ENCODE assay signal across 8 cellular contexts in the genomic region with DNA sequence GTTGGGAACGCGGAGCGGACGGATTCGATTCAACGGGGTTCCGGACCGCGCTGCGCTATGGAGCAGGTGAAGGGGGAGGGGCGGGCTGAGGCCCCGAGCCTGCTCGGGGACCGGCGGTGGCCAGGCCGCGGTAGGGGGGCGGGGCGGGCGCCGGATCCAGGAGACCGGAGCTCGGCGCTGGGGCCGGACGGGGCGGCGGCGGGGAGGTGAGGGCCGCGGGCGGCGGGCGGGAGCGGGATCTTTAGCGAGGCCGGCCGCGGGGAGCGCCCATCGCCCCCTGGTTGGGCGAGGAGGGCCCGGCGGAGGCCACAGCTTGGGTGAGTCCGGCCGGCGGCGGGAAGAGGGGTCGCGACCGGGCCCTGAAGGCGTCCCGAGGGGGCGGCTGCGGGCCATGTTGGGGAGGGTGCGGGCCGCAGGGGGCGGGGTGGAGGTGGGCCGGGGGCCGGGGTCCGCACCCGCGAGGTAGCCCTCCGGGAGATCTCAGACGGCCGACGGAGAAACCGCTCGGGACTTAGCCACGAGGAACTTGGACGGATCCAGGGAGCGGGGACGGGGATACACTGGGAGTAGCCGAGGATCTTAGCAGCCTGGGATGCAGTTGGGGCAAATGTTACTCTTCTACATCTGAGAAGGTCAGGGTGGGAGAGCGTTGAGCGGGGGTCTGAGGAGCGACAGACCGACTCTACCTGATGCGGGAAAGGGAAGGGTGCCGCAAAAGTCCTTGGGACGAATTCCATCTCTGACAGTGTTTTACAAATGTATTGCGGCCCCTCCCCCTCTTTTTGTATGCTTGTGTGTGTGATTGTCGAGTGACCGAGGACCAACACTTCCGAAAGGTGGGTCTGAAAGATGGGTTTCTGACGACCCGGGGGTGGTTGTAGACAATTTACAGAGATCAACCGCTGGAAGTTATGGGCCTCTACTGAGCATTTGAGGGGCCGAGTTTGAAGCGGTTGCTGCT. TPM values are rescaled to one million over a fixed set of nuclear protein-coding genes. Genes with fewer than 3 reads are reported as not detected.
A peak's percentile ranks its signal among the peaks of the same experiment; 100 is the strongest.
DNase-seq lines count a peak whose midpoint lies in the region; ATAC-seq and TF ChIP-seq lines count a peak whose summit lies in the region.

No MANE protein-coding gene starts in this region.

- TF ChIP-seq CTCF in 22Rv1 (IDR thresholded peaks at IDR 0.05) (peak; percentile 12; the same call in 1 of the 2 replicates), lower lobe of right lung (IDR thresholded peaks at IDR 0.05) (no peak), dorsolateral prefrontal cortex (IDR thresholded peaks at IDR 0.05 in 54 of 56, conservative IDR thresholded peaks at IDR 0.05 in 2 of 56; ENCODE audit: low read depth in 1 of 56, partially characterized antibody in 56 of 56) (peak in 2 of 56 donors; percentile 7 to 15)

- no peaks in the 10 kb centered on the region for H3K27me3 ChIP-seq in lower lobe of right lung (ENCODE audit: low read depth)
- no peaks in the 10 kb centered on the region for H3K27me3 ChIP-seq in dorsolateral prefrontal cortex

- DNase-seq in activated T-cell treated with anti-CD3 and anti-CD28 coated beads for 24 hours (ENCODE audit: low read depth) (peak; percentile 26), lower lobe of right lung (no peak), dorsolateral prefrontal cortex (no peak), sciatic nerve (ENCODE audit: low spot score) (no peak), NCI-H1092 (lab: John Stamatoyannopoulos, UW) (no peak)

- H3K4me1 ChIP-seq in lower lobe of right lung: peaks cover 44% of the 10 kb centered on the region

- intact Hi-C loops in lower lobe of right lung (cut with DNase I) (no loop called here), dorsolateral prefrontal cortex (cut with DNase I) (loop anchor here in 1 of 2 donors (5.0 kb wide), 1 partner anchor 41 kb away; a partner anchor contains a TSS), sciatic nerve (cut with DNase I) (no loop called here)

- H3K27ac ChIP-seq in 22Rv1 (no peak overlapping the region), lower lobe of right lung (peak overlapping the region; percentile 79), dorsolateral prefrontal cortex (peak overlapping the region in 21 of 59 donors; percentile 74 to 100 (median 98))

- no peaks in the 10 kb centered on the region for H3K9me3 ChIP-seq in lower lobe of right lung

- H3K4me3 ChIP-seq in lower lobe of right lung (no peak overlapping the region), dorsolateral prefrontal cortex (no peak overlapping the region)

- ATAC-seq in HG02763 (IDR thresholded peaks at IDR 0.05; ENCODE audit: unreplicated experiment) (peak; percentile 3), lower lobe of right lung (no peak), GM19463 (IDR thresholded peaks at IDR 0.05; ENCODE audit: unreplicated experiment) (no peak), sciatic nerve (no peak)

- peaks cover 7% of the 10 kb centered on the region for H3K36me3 ChIP-seq in lower lobe of right lung

RNA-seq across cellular contexts. Expression of a gene that starts 0.5 kb away (rescaled TPM):
- 125 TPM for total RNA-seq in lower lobe of right lung
- total RNA-seq in dorsolateral prefrontal cortex: 100 to 1,000 TPM in 118 of 120 experiments, 10 to 100 TPM in 2; 90.1 to 461 (median 151) TPM
- 87.6 TPM for total RNA-seq in sciatic nerve

RNA-seq across cellular contexts. Expression of a gene that starts 20.0 kb away (rescaled TPM):
- total RNA-seq in lower lobe of right lung (92.0 TPM), dorsolateral prefrontal cortex (10 to 100 TPM in 39 of 120 experiments, 1 to 10 TPM in 81; 2.0 to 27.1 (median 8.4) TPM), sciatic nerve (20.7 TPM)

RNA-seq across cellular contexts. Expression of a gene that starts 20.6 kb away (rescaled TPM):
- total RNA-seq in lower lobe of right lung (15.0 TPM), dorsolateral prefrontal cortex (10 to 100 TPM; 13.2 to 50.7 (median 30.7) TPM), sciatic nerve (20.6 TPM)

RNA-seq across cellular contexts. Expression of a gene that starts 39.5 kb away (rescaled TPM):
- total RNA-seq in lower lobe of right lung (27.8 TPM), dorsolateral prefrontal cortex (10 to 100 TPM; 14.9 to 41.9 (median 27.8) TPM), sciatic nerve (20.6 TPM)

RNA-seq across cellular contexts. Expression of a gene that starts 39.6 kb away (rescaled TPM):
- total RNA-seq in lower lobe of right lung: 45.0 TPM
- total RNA-seq in dorsolateral prefrontal cortex: 10 to 100 TPM; 29.9 to 74.4 (median 43.4) TPM
- total RNA-seq in sciatic nerve: 28.0 TPM
